ENCODE assay signal across 31 cellular contexts in the genomic region with DNA sequence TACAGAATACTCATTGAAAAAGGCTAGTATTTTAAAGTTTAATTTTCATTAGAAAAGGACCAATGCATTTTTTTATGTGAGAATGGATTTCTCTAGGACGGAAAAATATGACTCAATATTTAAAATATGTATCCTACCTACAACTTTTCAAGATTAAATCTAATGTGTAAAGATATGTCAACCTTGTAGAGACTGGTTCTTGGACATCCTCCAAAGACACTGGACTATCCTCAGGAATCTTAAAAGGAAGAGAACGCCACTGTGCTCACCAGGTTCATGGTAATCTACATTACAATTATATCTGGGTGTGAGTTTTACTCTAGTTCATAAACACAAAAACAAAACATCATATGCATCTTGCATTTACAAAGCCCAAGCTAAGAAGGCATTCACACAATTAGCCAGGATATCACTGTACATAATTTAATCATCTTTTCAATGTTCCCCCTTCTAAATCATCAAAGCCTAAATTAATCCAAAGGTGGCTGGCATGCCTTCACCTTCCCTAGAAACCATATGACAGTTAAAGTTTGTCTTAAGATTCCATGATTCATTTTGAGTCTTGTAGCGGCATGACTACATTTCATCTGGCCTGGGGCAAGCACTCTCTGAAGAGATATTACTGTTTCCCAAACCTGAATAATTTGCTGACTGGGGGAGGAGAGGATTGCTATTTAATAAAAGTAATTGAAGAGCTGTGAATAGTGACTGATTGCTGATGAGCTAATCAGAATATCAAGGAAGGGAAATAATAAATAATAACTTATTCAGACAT. TPM values are rescaled to one million over a fixed set of nuclear protein-coding genes. Genes with fewer than 3 reads are reported as not detected.
DNase-seq lines count a peak whose midpoint lies in the region; FAIRE-seq and TF ChIP-seq lines count a peak whose summit lies in the region.
"Had no signal": no experiment of that assay in that cellular context is flagged by ENCODE, and none has a peak within 500 bp of the region (broad histone marks: within the 10 kb centered on the region; RNA-seq: fewer than 3 reads in every experiment).

No MANE protein-coding gene starts in this region.

- TF ChIP-seq POLR2A in GM12892 (IDR thresholded peaks at IDR 0.05; ENCODE audit: low read depth, low read length) (no peak), ovary (IDR thresholded peaks at IDR 0.05) (no peak)

- no peak overlapping the region for H3K4me3 ChIP-seq in PC-9
- no peak overlapping the region for H3K4me3 ChIP-seq in bronchial epithelial cell (ENCODE audit: low read depth, low read length)
- no peak overlapping the region for H3K4me3 ChIP-seq in ovary
- H3K4me3 ChIP-seq: transverse colon had no signal

- H3K27ac Mint-ChIP-seq in H9 = no peak overlapping the region
- H3K27ac Mint-ChIP-seq: activated CD8-positive, alpha-beta T cell treated with anti-CD3 and anti-CD28 coated beads, Interleukin-2, amount 10 ng/mL, durations not matched to agents 7 days and 5 days; activated naive CD4-positive, alpha-beta T cell treated with anti-CD3 and anti-CD28 coated beads, Interleukin-2, amount 50 U/mL, for 24 hours; activated T-helper 2 cell treated with anti-CD3 and anti-CD28 coated beads, Interferon-gamma antibody, Interleukin-2, Interleukin-4, amounts not matched to agents 10 μg/mL and 5 μg/mL and 100 μg/mL, durations not matched to agents 14 hours and 24 hours and 36 hours; CD8-positive, alpha-beta memory T cell; naive thymus-derived CD4-positive, alpha-beta T cell; stimulated activated memory B cell treated with anti-CD40 and anti-IgM and Interleukin-4, amounts not matched to agents 10 μg/mL and 1 μg/mL and 100 μg/mL, for 72 hours had no signal

- DNase-seq in GM12892 (ENCODE audit: insufficient read length) (no peak), PC-9 (peak; percentile 34 to 62), bronchial epithelial cell (ENCODE audit: low read depth) (peak; percentile 94), kidney tubule cell (ENCODE audit: low spot score) (peak; percentile 25), ovary (no peak), NK-92 (lab: John Stamatoyannopoulos, UW; ENCODE audit: unreplicated experiment) (no peak), H9 (no peak)
- no peak for DNase-seq in activated CD8-positive, alpha-beta memory T cell treated with anti-CD3 and anti-CD28 coated beads for 24 hours
- DNase-seq: activated CD4-positive, alpha-beta T cell treated with anti-CD3 and anti-CD28 coated beads for 4 hours; activated CD8-positive, alpha-beta T cell treated with anti-CD3 and anti-CD28 coated beads, Interleukin-2, amount 10 ng/mL, durations not matched to agents 7 days and 5 days; activated T-cell treated with anti-CD3 and anti-CD28 coated beads for 4 hours; BE2C; CD8-positive, alpha-beta memory T cell; DMS 273 treated with DMSO at 0.1 percent for 48 hours; KBM-7; kidney; naive thymus-derived CD4-positive, alpha-beta T cell; NCI-H2029; NCI-H524 treated with DMSO at 0.1 percent for 48 hours; NK-92 treated with Interleukin-12 subunit alpha and Interleukin-12 subunit beta, amount 100 ng/mL, for 24 hours; SIG-M5; T-helper 9 cell; transverse colon had no signal

- TF ChIP-seq CTCF in PC-9 (conservative IDR thresholded peaks at IDR 0.05) (no peak), bronchial epithelial cell (IDR thresholded peaks at IDR 0.05; ENCODE audit: insufficient read depth, low read length, severe bottlenecking) (no peak), ovary (IDR thresholded peaks at IDR 0.05) (no peak), H9 (conservative IDR thresholded peaks at IDR 0.05) (no peak)

- FAIRE-seq in GM12892 (lab: Jason Lieb, UNC) = peak; percentile 27
- no peak for FAIRE-seq in bronchial epithelial cell (lab: Jason Lieb, UNC)
- FAIRE-seq: colon, endothelial cell of umbilical vein, GM12891, HTR-8/SVneo, kidney had no signal

- H3K36me3 ChIP-seq in PC-9 (ENCODE audit: low read depth) (no peaks in the 10 kb centered on the region), bronchial epithelial cell (ENCODE audit: control insufficient read depth, insufficient read depth, low read length) (no peaks in the 10 kb centered on the region), ovary (no peaks in the 10 kb centered on the region)
- H3K36me3 ChIP-seq: transverse colon had no signal

- no peak overlapping the region for H4K8ac ChIP-seq in H9 (replicated peaks; ENCODE audit: insufficient read length, low read depth, low read length)

- H3K56ac ChIP-seq in H9 (ENCODE audit: insufficient read length, low read depth, low read length) = no peak overlapping the region

- H3K27me3 ChIP-seq in PC-9 (ENCODE audit: insufficient read depth, low read depth) (no peaks in the 10 kb centered on the region), bronchial epithelial cell (ENCODE audit: control insufficient read depth, insufficient read depth, low read length) (no peaks in the 10 kb centered on the region), ovary (no peaks in the 10 kb centered on the region), H9 (ENCODE audit: insufficient read depth, low read length) (no peaks in the 10 kb centered on the region)
- H3K27me3 ChIP-seq: BE2C, transverse colon had no signal

- H3K27ac ChIP-seq in PC-9 = no peak overlapping the region
- H3K27ac ChIP-seq in ovary = no peak overlapping the region
- H3K27ac ChIP-seq in H9 (ENCODE audit: insufficient read length, low read depth, low read length) = no peak overlapping the region
- H3K27ac ChIP-seq: transverse colon, VCaP had no signal

- no peaks in the 10 kb centered on the region for H3K23me2 ChIP-seq in H9 (ENCODE audit: insufficient read length, low read depth, low read length, poor library complexity, severe bottlenecking)

- peaks cover 0 to 3% (median 0%) of the 10 kb centered on the region in 3 experiments; a peak in 2 of 7 replicates for H3K36me3 Mint-ChIP-seq in H9 (ENCODE audit: insufficient read depth in 1 of 3, low read depth in 3 of 3)
- H3K36me3 Mint-ChIP-seq: activated naive CD4-positive, alpha-beta T cell treated with anti-CD3 and anti-CD28 coated beads, Interleukin-2, amount 50 U/mL, for 24 hours; CD8-positive, alpha-beta memory T cell; naive thymus-derived CD4-positive, alpha-beta T cell; stimulated activated memory B cell treated with anti-CD40 and anti-IgM and Interleukin-4, amounts not matched to agents 10 μg/mL and 1 μg/mL and 100 μg/mL, for 72 hours had no signal

- TF ChIP-seq EP300 in ovary (IDR thresholded peaks at IDR 0.05) = no peak

- no peak overlapping the region for H2BK20ac ChIP-seq in H9 (ENCODE audit: low read depth, low read length, poor library complexity, severe bottlenecking)

- intact Hi-C loops in PC-9 (cut with micrococcal nuclease; ENCODE audit: unreplicated experiment) (loop anchor here (1.0 to 5.0 kb wide), 3 partner anchors 64 to 263 kb away; partner anchors contain the start of gene PPP1R9A), ovary (cut with DNase I) (no loop called here)

- H2AFZ ChIP-seq in PC-9 = no peak overlapping the region
- no peak overlapping the region for H2AFZ ChIP-seq in H9 (ENCODE audit: low read length)

- no peaks in the 10 kb centered on the region; the same call in 1 of the 2 replicates for H3K79me2 ChIP-seq in PC-9 (ENCODE audit: low read depth)
- no peaks in the 10 kb centered on the region; the same call in 1 of the 2 replicates for H3K79me2 ChIP-seq in H9 (ENCODE audit: insufficient read depth, low read length)

- POLR2A ChIA-PET in PC-9 (lab: Charles Lee; ENCODE audit: unreplicated experiment) = interaction anchor here (0.7 kb wide), 1 partner anchor 65 kb away, joined by 7 read pairs; no protein-coding TSS in a partner anchor

- no peak overlapping the region for H3T11ph ChIP-seq in H9 (ENCODE audit: low read length)

- no peak overlapping the region for H3K4me2 ChIP-seq in PC-9
- no peak overlapping the region for H3K4me2 ChIP-seq in H9 (ENCODE audit: insufficient read depth, insufficient read length, low read length)

- no peaks in the 10 kb centered on the region for H4K20me1 ChIP-seq in PC-9 (ENCODE audit: insufficient read depth)
- no peaks in the 10 kb centered on the region for H4K20me1 ChIP-seq in H9 (ENCODE audit: control insufficient read depth, insufficient read depth, insufficient read length)

- CTCF ChIA-PET in PC-9 (lab: Charles Lee) = no interaction called here

- H3K4ac ChIP-seq in H9 (ENCODE audit: low read depth, low read length) = no peak overlapping the region

- peaks cover 40 to 47% of the 10 kb centered on the region in 2 experiments for H3K4me1 Mint-ChIP-seq in H9
- H3K4me1 Mint-ChIP-seq: activated naive CD4-positive, alpha-beta T cell treated with anti-CD3 and anti-CD28 coated beads, Interleukin-2, amount 50 U/mL, for 24 hours; CD8-positive, alpha-beta memory T cell; naive thymus-derived CD4-positive, alpha-beta T cell had no signal

- H3K79me1 ChIP-seq in H9 (ENCODE audit: insufficient read depth, low read depth, low read length, poor library complexity, severe bottlenecking) = no peaks in the 10 kb centered on the region

- no peak overlapping the region for H4K91ac ChIP-seq in H9 (ENCODE audit: insufficient read length, low read depth, low read length)

- no peak overlapping the region for H3K14ac ChIP-seq in H9 (ENCODE audit: insufficient read depth, low read length)

- no peak overlapping the region for H3K9ac ChIP-seq in H9 (ENCODE audit: extremely low read depth, insufficient read length, low read length)

- H2BK5ac ChIP-seq in H9 (ENCODE audit: insufficient read length, low read length) = no peak overlapping the region

- no peak overlapping the region for H4K5ac ChIP-seq in H9 (ENCODE audit: insufficient read length, low read depth, low read length)

- no TSS peak for BruUV-seq in PC-9 (replicated peaks; lab: Mats Ljungman, UMichigan)

- H2BK12ac ChIP-seq in H9 (ENCODE audit: insufficient read length, low read depth, low read length) = no peak overlapping the region

- no peaks in the 10 kb centered on the region for H3K27me3 Mint-ChIP-seq in H9 (ENCODE audit: low read depth)

- no peak overlapping the region for H3K18ac ChIP-seq in H9 (ENCODE audit: insufficient read length, low read depth, low read length)

- no peak overlapping the region for H2BK120ac ChIP-seq in H9 (ENCODE audit: low read depth, low read length, poor library complexity, severe bottlenecking)

- no peak overlapping the region for H3K4me3 Mint-ChIP-seq in H9
- H3K4me3 Mint-ChIP-seq: activated CD8-positive, alpha-beta T cell treated with anti-CD3 and anti-CD28 coated beads, Interleukin-2, amount 10 ng/mL, durations not matched to agents 7 days and 5 days; activated naive CD4-positive, alpha-beta T cell treated with anti-CD3 and anti-CD28 coated beads, Interleukin-2, amount 50 U/mL, for 24 hours; CD8-positive, alpha-beta memory T cell; naive thymus-derived CD4-positive, alpha-beta T cell; stimulated activated memory B cell treated with anti-CD40 and anti-IgM and Interleukin-4, amounts not matched to agents 10 μg/mL and 1 μg/mL and 100 μg/mL, for 72 hours had no signal

- H2BK15ac ChIP-seq in H9 (ENCODE audit: low read depth, low read length) = no peak overlapping the region

- no peak overlapping the region for H3K23ac ChIP-seq in H9 (ENCODE audit: insufficient read length, low read depth, low read length)

- no peak overlapping the region for H2AK5ac ChIP-seq in H9 (ENCODE audit: insufficient read length, low read length)

- WGBS in ovary, 3 donors = 78 to 94% (median 91%) methylated on average over 3 of the region's 3 CpGs
- no CpG with 5 or more reads among the region's 3 CpGs for WGBS in H9 (ENCODE audit: extremely low coverage, insufficient read length, low lambda C conversion rate)

- H3K4me1 ChIP-seq in PC-9 (replicated peaks; ENCODE audit: insufficient read depth) = no peaks in the 10 kb centered on the region; the same call in 1 of the 2 replicates
- H3K4me1 ChIP-seq in ovary (ENCODE audit: insufficient read depth) = no peaks in the 10 kb centered on the region
- peaks cover 5% of the 10 kb centered on the region; the same call in 1 of the 2 replicates for H3K4me1 ChIP-seq in H9 (ENCODE audit: insufficient read depth, low read length)
- H3K4me1 ChIP-seq: transverse colon had no signal

- H3K9me3 ChIP-seq in PC-9 (ENCODE audit: insufficient read depth, low read depth) (no peaks in the 10 kb centered on the region), ovary (no peaks in the 10 kb centered on the region), H9 (ENCODE audit: control insufficient read depth, low read depth, low read length) (no peaks in the 10 kb centered on the region)
- H3K9me3 ChIP-seq: BE2C, transverse colon had no signal

- H3K9me3 Mint-ChIP-seq in H9 = no peaks in the 10 kb centered on the region
- H3K9me3 Mint-ChIP-seq: activated naive CD4-positive, alpha-beta T cell treated with anti-CD3 and anti-CD28 coated beads, Interleukin-2, amount 50 U/mL, for 24 hours; activated T-helper 2 cell treated with anti-CD3 and anti-CD28 coated beads, Interferon-gamma antibody, Interleukin-2, Interleukin-4, amounts not matched to agents 10 μg/mL and 5 μg/mL and 100 μg/mL, durations not matched to agents 14 hours and 24 hours and 36 hours; CD8-positive, alpha-beta memory T cell; naive thymus-derived CD4-positive, alpha-beta T cell; stimulated activated memory B cell treated with anti-CD40 and anti-IgM and Interleukin-4, amounts not matched to agents 10 μg/mL and 1 μg/mL and 100 μg/mL, for 72 hours had no signal

- H3K9me2 ChIP-seq in PC-9 (ENCODE audit: insufficient read depth) = no peaks in the 10 kb centered on the region

- H3F3A ChIP-seq in PC-9 (ENCODE audit: insufficient read depth, low read depth) = no peaks in the 10 kb centered on the region

RNA-seq across cellular contexts. Expression of gene SGCE, which starts 12.0 kb away (rescaled TPM):
- 33.2 TPM for polyA plus RNA-seq in GM12892 (2012; ENCODE audit: missing spikeins)
- total RNA-seq in PC-9 (2021) = 23.1 and 37.7 TPM in 2 replicates
- total RNA-seq in bronchial epithelial cell = 20.0 and 23.0 TPM in 2 replicates
- 100 to 1,000 TPM; 104 to 183 (median 114) TPM for total RNA-seq in ovary
- polyA plus RNA-seq in ovary = 100 to 1,000 TPM; 147 to 157 TPM
- 30.5 and 30.8 TPM in 2 replicates for total RNA-seq in H9 (2021)
- total RNA-seq: activated CD8-positive, alpha-beta T cell treated with anti-CD3 and anti-CD28 coated beads, Interleukin-2, amount 10 ng/mL, durations not matched to agents 7 days and 5 days had no signal

Comparison
In these comparisons a context has a peak if more than half of its experiments do, and no peak if none do; other contexts are left out.
1. DNase-seq: peak in PC-9 (2 of 2), bronchial epithelial cell (single experiment) and kidney tubule cell (single experiment); none in GM12892 (single experiment), ovary (0 of 5), NK-92 (single experiment), activated CD8-positive, alpha-beta memory T cell treated with anti-CD3 and anti-CD28 coated beads for 24 hours (single experiment) and H9 (single experiment).